15 cellular contexts compared by ENCODE assay signal in the genomic region with DNA sequence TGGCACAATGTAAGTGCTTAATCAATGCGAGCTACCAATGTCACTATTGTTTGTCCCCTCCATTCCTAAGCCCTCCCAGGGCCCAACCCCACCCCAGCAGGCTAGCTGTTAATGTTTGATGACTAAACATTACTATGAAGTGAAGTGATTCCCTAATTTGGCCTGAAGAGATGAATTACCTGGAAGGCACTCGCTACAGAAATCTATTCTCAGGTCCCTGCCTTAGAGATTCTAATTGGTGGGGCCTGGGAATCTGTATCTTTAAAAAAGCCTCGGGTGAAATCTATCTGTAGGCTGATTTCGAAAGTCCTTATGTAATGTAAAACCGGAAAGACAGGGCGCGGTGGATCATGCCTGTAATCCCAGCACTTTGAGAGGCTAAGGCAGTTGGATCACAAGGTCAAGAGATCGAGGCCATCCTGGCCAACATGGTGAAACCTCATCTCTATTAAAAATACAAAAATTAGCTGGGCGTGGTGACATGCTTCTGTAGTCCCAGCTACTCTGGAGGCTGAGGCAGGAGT.
"Had no signal": no experiment of that assay in that cellular context is flagged by ENCODE, and none has a peak within 500 bp of the region (broad histone marks: within the 10 kb centered on the region; RNA-seq: fewer than 3 reads in every experiment).

No MANE protein-coding gene starts in this region.

- H3K4me3 ChIP-seq: lower lobe of right lung, suprapubic skin had no signal

- DNase-seq: activated CD4-positive, alpha-beta T cell treated with anti-CD3 and anti-CD28 coated beads, Interleukin-2, amount 10 ng/mL, durations not matched to agents 7 days and 5 days; activated CD4-positive, CD25-positive, alpha-beta regulatory T cell; activated naive CD4-positive, alpha-beta T cell treated with anti-CD3 and anti-CD28 coated beads, Interleukin-2, amount 10 ng/mL, durations not matched to agents 7 days and 5 days; effector memory CD8-positive, alpha-beta T cell; erythroblast; immature natural killer cell; left cardiac atrium; lower lobe of right lung; midbrain; naive B cell; stimulated activated CD4-positive, alpha-beta T cell treated with anti-CD3 and anti-CD28 coated beads, Interleukin-12 subunit alpha, Interleukin-12 subunit beta, amount 100 ng/mL, for 4 hours; stimulated activated naive CD4-positive, alpha-beta T cell treated with Interleukin-2 at 50 U/mL for 16 hours had no signal

- H3K9me3 ChIP-seq: lower lobe of right lung, suprapubic skin had no signal

- H3K36me3 Mint-ChIP-seq: activated naive CD4-positive, alpha-beta T cell treated with anti-CD3 and anti-CD28 coated beads, Interleukin-2, amount 10 ng/mL, durations not matched to agents 7 days and 5 days; immature natural killer cell had no signal

- H3K27ac Mint-ChIP-seq: activated CD4-positive, alpha-beta T cell treated with anti-CD3 and anti-CD28 coated beads, Interleukin-2, amount 10 ng/mL, durations not matched to agents 7 days and 5 days; activated naive CD4-positive, alpha-beta T cell treated with anti-CD3 and anti-CD28 coated beads, Interleukin-2, amount 10 ng/mL, durations not matched to agents 7 days and 5 days; activated T-helper 2 cell treated with anti-CD3 and anti-CD28 coated beads, Interferon-gamma antibody, Interleukin-2, Interleukin-4, amounts not matched to agents 10 μg/mL and 5 μg/mL and 100 μg/mL, durations not matched to agents 14 hours and 24 hours and 36 hours; effector memory CD8-positive, alpha-beta T cell; immature natural killer cell; T-helper 1 cell treated with Interleukin-12 subunit alpha and Interleukin-12 subunit beta and Interleukin-4 antibody, amounts not matched to agents 30 μg/mL and 1 μg/mL, for 36 hours had no signal

- H3K4me3 Mint-ChIP-seq: activated CD4-positive, alpha-beta T cell treated with anti-CD3 and anti-CD28 coated beads, Interleukin-2, amount 10 ng/mL, durations not matched to agents 7 days and 5 days; activated naive CD4-positive, alpha-beta T cell treated with anti-CD3 and anti-CD28 coated beads, Interleukin-2, amount 10 ng/mL, durations not matched to agents 7 days and 5 days; effector memory CD8-positive, alpha-beta T cell; immature natural killer cell; naive B cell; T-helper 1 cell treated with Interleukin-12 subunit alpha and Interleukin-12 subunit beta and Interleukin-4 antibody, amounts not matched to agents 30 μg/mL and 1 μg/mL, for 36 hours had no signal

- H3K4me1 ChIP-seq: lower lobe of right lung, suprapubic skin had no signal

- H3K9me3 Mint-ChIP-seq: activated CD4-positive, alpha-beta T cell treated with anti-CD3 and anti-CD28 coated beads, Interleukin-2, amount 10 ng/mL, durations not matched to agents 7 days and 5 days; activated naive CD4-positive, alpha-beta T cell treated with anti-CD3 and anti-CD28 coated beads, Interleukin-2, amount 10 ng/mL, durations not matched to agents 7 days and 5 days; activated T-helper 2 cell treated with anti-CD3 and anti-CD28 coated beads, Interferon-gamma antibody, Interleukin-2, Interleukin-4, amounts not matched to agents 10 μg/mL and 5 μg/mL and 100 μg/mL, durations not matched to agents 14 hours and 24 hours and 36 hours; effector memory CD8-positive, alpha-beta T cell; immature natural killer cell; naive B cell; T-helper 1 cell treated with Interleukin-12 subunit alpha and Interleukin-12 subunit beta and Interleukin-4 antibody, amounts not matched to agents 30 μg/mL and 1 μg/mL, for 36 hours had no signal

- H3K4me1 Mint-ChIP-seq: activated CD4-positive, alpha-beta T cell treated with anti-CD3 and anti-CD28 coated beads, Interleukin-2, amount 10 ng/mL, durations not matched to agents 7 days and 5 days; activated naive CD4-positive, alpha-beta T cell treated with anti-CD3 and anti-CD28 coated beads, Interleukin-2, amount 10 ng/mL, durations not matched to agents 7 days and 5 days; immature natural killer cell had no signal

- H3K36me3 ChIP-seq: lower lobe of right lung, suprapubic skin had no signal

- H3K27me3 ChIP-seq: suprapubic skin had no signal

- H3K27me3 Mint-ChIP-seq: activated CD4-positive, alpha-beta T cell treated with anti-CD3 and anti-CD28 coated beads, Interleukin-2, amount 10 ng/mL, durations not matched to agents 7 days and 5 days; activated naive CD4-positive, alpha-beta T cell treated with anti-CD3 and anti-CD28 coated beads, Interleukin-2, amount 10 ng/mL, durations not matched to agents 7 days and 5 days; effector memory CD8-positive, alpha-beta T cell; naive B cell had no signal
